ENCODE assay signal across 1 cellular context in genomic region chr14:96802963-96803362, GRCh38.
TF ChIP-seq lines count a peak whose summit lies in the region.

No MANE protein-coding gene starts in this region.

TF ChIP-seq in K562, 482 proteins besides CTCF, POLR2A, EP300 and RAD21 (continued from another document and continues in another):
- TF ChIP-seq MGA (IDR thresholded peaks at IDR 0.05) (no peak), YY1 (IDR thresholded peaks at IDR 0.05; ENCODE audit: borderline replicate concordance in 1 of 3, control insufficient read depth in 1 of 3, extremely low read depth in 1 of 3, insufficient read depth in 3 of 3, insufficient read length in 1 of 3, insufficient replicate concordance in 2 of 3, low read depth in 1 of 3, low read length in 2 of 3) (no peak), RBM15 (IDR thresholded peaks at IDR 0.05; ENCODE audit: insufficient read depth, low read length) (no peak), REST (CRISPR knock-in tag; IDR thresholded peaks at IDR 0.05; ENCODE audit: low read depth) (no peak), RUNX1 (IDR thresholded peaks at IDR 0.05; ENCODE audit: low read depth) (no peak), NR2C2 (CRISPR knock-in tag; IDR thresholded peaks at IDR 0.05) (no peak), NR2C2 (tag; IDR thresholded peaks at IDR 0.05) (peak; percentile 53; the same call in 1 of the 2 replicates), FOXK2 (conservative IDR thresholded peaks at IDR 0.05 in 1 of 2, IDR thresholded peaks at IDR 0.05 in 1 of 2; ENCODE audit: low read depth in 2 of 2) (peak; percentile 70 to 72), ZNF431 (CRISPR knock-in tag; IDR thresholded peaks at IDR 0.05) (no peak), DDX20 (tag; IDR thresholded peaks at IDR 0.05; ENCODE audit: low read depth) (no peak), CLOCK (CRISPR knock-in tag; IDR thresholded peaks at IDR 0.05; ENCODE audit: borderline replicate concordance) (no peak), JUN (IDR thresholded peaks at IDR 0.05; ENCODE audit: borderline replicate concordance, low read depth, low read length) (peak; percentile 58; the same call in 1 of the 2 replicates), JUN (CRISPR knock-in tag; IDR thresholded peaks at IDR 0.05; ENCODE audit: borderline replicate concordance) (no peak), ASH1L (IDR thresholded peaks at IDR 0.05; ENCODE audit: borderline replicate concordance, low read depth, partially characterized antibody) (no peak), ZNF512 (tag; IDR thresholded peaks at IDR 0.05) (no peak), ZNF143 (CRISPR knock-in tag; IDR thresholded peaks at IDR 0.05) (no peak), KAT7 (CRISPR knock-in tag; IDR thresholded peaks at IDR 0.05; ENCODE audit: borderline replicate concordance) (no peak), NFE2L1 (tag; IDR thresholded peaks at IDR 0.05; ENCODE audit: borderline replicate concordance, low read depth) (no peak), SMARCC2 (IDR thresholded peaks at IDR 0.05; ENCODE audit: low read depth) (peak; percentile 85), CTCFL (IDR thresholded peaks at IDR 0.05; ENCODE audit: borderline replicate concordance, insufficient read depth, low read depth, low read length, poor library complexity, severe bottlenecking) (no peak), RBM34 (IDR thresholded peaks at IDR 0.05; ENCODE audit: borderline replicate concordance, insufficient read depth, low read length) (no peak), GABPB2 (CRISPR knock-in tag; conservative IDR thresholded peaks at IDR 0.05) (no peak), PTTG1 (tag; IDR thresholded peaks at IDR 0.05; ENCODE audit: low read depth) (no peak), SIX5 (IDR thresholded peaks at IDR 0.05; ENCODE audit: borderline replicate concordance in 1 of 2, insufficient read depth in 1 of 2, low read depth in 1 of 2, low read length in 2 of 2) (no peak), ZNF316 (IDR thresholded peaks at IDR 0.05) (no peak), YBX1 (IDR thresholded peaks at IDR 0.05) (no peak), MYC (IDR thresholded peaks at IDR 0.05; ENCODE audit: low read depth, low read length) (peak; percentile 36; the same call in 1 of the 2 replicates), MYC (CRISPR knock-in tag; IDR thresholded peaks at IDR 0.05; ENCODE audit: borderline replicate concordance, low read depth) (no peak), MECOM (CRISPR knock-in tag; IDR thresholded peaks at IDR 0.05) (peak; percentile 67), NFE2 (IDR thresholded peaks at IDR 0.05; ENCODE audit: low read depth) (0 out of 2 replicates have a peak, but pooled peaks have one; percentile 18), ZFP91 (CRISPR knock-in tag; IDR thresholded peaks at IDR 0.05) (no peak), HSF4 (CRISPR knock-in tag; IDR thresholded peaks at IDR 0.05; ENCODE audit: borderline replicate concordance) (no peak), BDP1 (IDR thresholded peaks at IDR 0.05; ENCODE audit: insufficient read depth, insufficient read length) (no peak), RFX7 (CRISPR knock-in tag; IDR thresholded peaks at IDR 0.05) (no peak), DIDO1 (tag; IDR thresholded peaks at IDR 0.05; ENCODE audit: low read depth) (no peak), CBFA2T2 (conservative IDR thresholded peaks at IDR 0.05) (peak; percentile 96), CEBPB (tag; IDR thresholded peaks at IDR 0.05) (peak; percentile 45; the same call in 1 of the 2 replicates), PRMT5 (CRISPR knock-in tag; IDR thresholded peaks at IDR 0.05) (no peak), GABPB1 (CRISPR knock-in tag; IDR thresholded peaks at IDR 0.05) (no peak)
